15 cellular contexts compared by ENCODE assay signal in the genomic region with DNA sequence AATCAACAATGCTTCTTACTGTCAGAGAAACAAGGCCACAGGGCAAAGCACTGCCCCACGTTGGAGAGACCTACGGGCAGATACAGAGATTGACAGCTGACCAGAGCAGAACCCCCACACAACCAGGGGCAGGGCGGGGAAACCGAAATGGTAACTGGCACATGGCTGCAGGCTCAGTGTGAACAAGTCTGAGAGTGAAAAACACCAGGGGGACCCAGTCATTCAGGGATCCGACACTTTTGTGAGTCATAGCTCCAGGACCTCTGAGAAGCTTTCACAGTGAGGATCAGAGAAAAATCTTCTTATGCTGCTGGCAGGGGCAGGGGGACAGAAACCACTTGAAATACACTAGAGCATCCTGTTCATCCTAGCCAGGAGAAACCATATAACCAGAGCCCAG.
A peak's percentile ranks its signal among the peaks of the same experiment; 100 is the strongest.
DNase-seq lines count a peak whose midpoint lies in the region; ATAC-seq and TF ChIP-seq lines count a peak whose summit lies in the region.
"Had no signal": no experiment of that assay in that cellular context is flagged by ENCODE, and none has a peak within 500 bp of the region (broad histone marks: within the 10 kb centered on the region; RNA-seq: fewer than 3 reads in every experiment).

No MANE protein-coding gene starts in this region.

- no peak overlapping the region for H3K4me3 Mint-ChIP-seq in Calu3 (ENCODE audit: low read depth, unreplicated experiment)

- no peaks in the 10 kb centered on the region for H3K27me3 Mint-ChIP-seq in Calu3 (ENCODE audit: unreplicated experiment)
- H3K27me3 Mint-ChIP-seq: progenitor cell of endocrine pancreas had no signal

- CTCF ChIA-PET in Calu3 (lab: Charles Lee), result interaction anchor here (1.2 to 1.3 kb wide), 2 partner anchors 176 to 177 kb away, joined by 4 to 14 read pairs; no protein-coding TSS in a partner anchor

- TF ChIP-seq CTCF in Calu3 (IDR thresholded peaks at IDR 0.05; ENCODE audit: unreplicated experiment), result no peak

- ATAC-seq in GM21576 (IDR thresholded peaks at IDR 0.05; ENCODE audit: unreplicated experiment), result no peak
- ATAC-seq: gastroesophageal sphincter had no signal

- no TSS peak for BruUV-seq in Calu3 (replicated peaks; lab: Mats Ljungman, UMichigan)

- peaks cover 4% of the 10 kb centered on the region for H3K9me3 Mint-ChIP-seq in Calu3 (ENCODE audit: low read depth, unreplicated experiment)

- no peak overlapping the region for H3K27ac Mint-ChIP-seq in Calu3 (ENCODE audit: unreplicated experiment)
- H3K27ac Mint-ChIP-seq: progenitor cell of endocrine pancreas had no signal

- intact Hi-C loops in Calu3 (cut with micrococcal nuclease; ENCODE audit: unreplicated experiment), result loop anchor here (1.0 kb wide), 1 partner anchor 176 kb away; no protein-coding TSS in a partner anchor

- in situ Hi-C loops in G401 (cut with HindIII; ENCODE audit: low sequenced_read_pairs), result no loop called here

- H3K36me3 Mint-ChIP-seq in Calu3 (ENCODE audit: insufficient read depth, unreplicated experiment), result no peaks in the 10 kb centered on the region

- no peaks in the 10 kb centered on the region for H3K4me1 Mint-ChIP-seq in Calu3 (ENCODE audit: low read depth, unreplicated experiment)

- DNase-seq in Calu3 (peak; percentile 24), HT1080 (ENCODE audit: low read depth) (peak; percentile 36), astrocyte of the hippocampus (ENCODE audit: low read depth, low spot score) (peak; percentile 60), myocyte (ENCODE audit: low read depth) (peak; percentile 78), NCI-H526 treated with DMSO at 0.1 percent for 48 hours (lab: John Stamatoyannopoulos, UW) (no peak), NCI-H510A (lab: John Stamatoyannopoulos, UW) (no peak), G401 (ENCODE audit: low spot score) (no peak)
- DNase-seq: activated naive CD4-positive, alpha-beta T cell; effector CD8-positive, alpha-beta T cell; KBM-7; NCI-H187 treated with DMSO at 0.1 percent for 48 hours; NK-92 treated with Interleukin-12 subunit alpha and Interleukin-12 subunit beta, amount 100 ng/mL, for 24 hours had no signal

Comparison
In these comparisons a context has a peak if more than half of its experiments do, and no peak if none do; other contexts are left out.
1. DNase-seq: peak in Calu3 (single experiment), HT1080 (single experiment), astrocyte of the hippocampus (single experiment) and myocyte (single experiment); none in NCI-H526 treated with DMSO at 0.1 percent for 48 hours (single experiment), NCI-H510A (single experiment) and G401 (single experiment).